In genomic region chr17:49213399-49213798, GRCh38 we compare ENCODE assay signal across 15 cellular contexts. TPM values are rescaled to one million over a fixed set of nuclear protein-coding genes. Genes with fewer than 3 reads are reported as not detected.
DNase-seq lines count a peak whose midpoint lies in the region; ATAC-seq and TF ChIP-seq lines count a peak whose summit lies in the region.
"Had no signal": no experiment of that assay in that cellular context is flagged by ENCODE, and none has a peak within 500 bp of the region (broad histone marks: within the 10 kb centered on the region; RNA-seq: fewer than 3 reads in every experiment).

No MANE protein-coding gene starts in this region.

- in situ Hi-C loops in transverse colon (cut with MboI; ENCODE audit: low pct_ligation_motif_present in 1 of 4, low pct_unique_long_range_greater_than_20kb in 1 of 4, low sequenced_read_pairs in 3 of 4) (no loop called here), gastrocnemius medialis (cut with MboI; ENCODE audit: low sequenced_read_pairs in 4 of 4) (no loop called here)

- intact Hi-C loops in activated naive CD4-positive, alpha-beta T cell treated with anti-CD3 and anti-CD28 coated beads for 36 hours (cut with micrococcal nuclease): no loop called here
- intact Hi-C loops in transverse colon (cut with DNase I; ENCODE audit: low total_unique reads) (loop anchor here (10.0 kb wide), 1 partner anchor 49 kb away; no protein-coding TSS in a partner anchor), gastrocnemius medialis (cut with DNase I; ENCODE audit: low total_unique reads) (no loop called here)

- DNase-seq in activated naive CD4-positive, alpha-beta T cell treated with anti-CD3 and anti-CD28 coated beads for 36 hours: no peak
- DNase-seq in NCI-H526 (lab: John Stamatoyannopoulos, UW) (peak; percentile 72 to 91), transverse colon (no peak), gastrocnemius medialis (no peak), SHP77 (lab: John Stamatoyannopoulos, UW) (no peak)
- DNase-seq: activated effector memory CD4-positive, alpha-beta T cell treated with anti-CD3 and anti-CD28 coated beads, Interleukin-2, amount 50 U/mL, for 16 hours; central memory CD4-positive, alpha-beta T cell; mesendoderm; NCI-H1105; NCI-H524 treated with DMSO at 0.1 percent for 48 hours had no signal

- H3K27ac ChIP-seq in duodenal mucosa (ENCODE audit: low read depth, low read length): no peak overlapping the region
- H3K27ac ChIP-seq in transverse colon: peak overlapping the region; percentile 41 to 59 (median 54)
- H3K27ac ChIP-seq in gastrocnemius medialis: peak overlapping the region in 1 of 4 donors; percentile 2
- H3K27ac ChIP-seq: VCaP had no signal

- no peak for TF ChIP-seq EP300 in transverse colon (IDR thresholded peaks at IDR 0.05; ENCODE audit: low read depth)

- H3K36me3 ChIP-seq in duodenal mucosa (ENCODE audit: control insufficient read depth in 1 of 2, insufficient read depth in 2 of 2, low read length in 2 of 2) (no peaks in the 10 kb centered on the region), transverse colon (no peaks in the 10 kb centered on the region), gastrocnemius medialis (no peaks in the 10 kb centered on the region)

- no peaks in the 10 kb centered on the region for H3K9me3 Mint-ChIP-seq in activated naive CD4-positive, alpha-beta T cell treated with anti-CD3 and anti-CD28 coated beads, Interleukin-2, amount 50 U/mL, for 24 hours
- no peaks in the 10 kb centered on the region for H3K9me3 Mint-ChIP-seq in activated naive CD4-positive, alpha-beta T cell treated with anti-CD3 and anti-CD28 coated beads for 36 hours

- H3K9me3 ChIP-seq in duodenal mucosa (ENCODE audit: control insufficient read depth in 1 of 2, low read length in 2 of 2) (no peaks in the 10 kb centered on the region), transverse colon (no peaks in the 10 kb centered on the region), gastrocnemius medialis (no peaks in the 10 kb centered on the region)
- H3K9me3 ChIP-seq: esophagus muscularis mucosa had no signal

- H3K27ac Mint-ChIP-seq in activated naive CD4-positive, alpha-beta T cell treated with anti-CD3 and anti-CD28 coated beads, Interleukin-2, amount 50 U/mL, for 24 hours: peak overlapping the region; percentile 31
- no peak overlapping the region for H3K27ac Mint-ChIP-seq in activated naive CD4-positive, alpha-beta T cell treated with anti-CD3 and anti-CD28 coated beads for 36 hours

- TF ChIP-seq POLR2A in transverse colon (IDR thresholded peaks at IDR 0.05) (no peak), gastrocnemius medialis (IDR thresholded peaks at IDR 0.05) (no peak)

- 61% methylated on average over 5 of the region's 5 CpGs; no CpG with 5 or more reads in 1 of the 2 donors for WGBS in transverse colon (ENCODE audit: low coverage in 1 of 2), 2 donors

- H3K27me3 ChIP-seq in duodenal mucosa (ENCODE audit: control insufficient read depth in 1 of 2, insufficient read depth in 2 of 2, low read length in 2 of 2) (peaks cover 4 to 5% of the 10 kb centered on the region in 2 donors), transverse colon (peaks cover 9% of the 10 kb centered on the region), gastrocnemius medialis (peaks cover 24 to 25% (median 25%) of the 10 kb centered on the region in 3 donors)

- H3K4me1 Mint-ChIP-seq in activated naive CD4-positive, alpha-beta T cell treated with anti-CD3 and anti-CD28 coated beads, Interleukin-2, amount 50 U/mL, for 24 hours: peaks cover 90% of the 10 kb centered on the region
- peaks cover 78% of the 10 kb centered on the region for H3K4me1 Mint-ChIP-seq in activated naive CD4-positive, alpha-beta T cell treated with anti-CD3 and anti-CD28 coated beads for 36 hours (ENCODE audit: low read depth)

- TF ChIP-seq CTCF in transverse colon (IDR thresholded peaks at IDR 0.05) (no peak), gastrocnemius medialis (IDR thresholded peaks at IDR 0.05 in 4 of 5, conservative IDR thresholded peaks at IDR 0.05 in 1 of 5) (no peak)

- H3K4me1 ChIP-seq in duodenal mucosa (ENCODE audit: control insufficient read depth in 1 of 2, insufficient read depth in 2 of 2, low read length in 2 of 2) (peaks cover 25 to 36% of the 10 kb centered on the region in 2 donors), transverse colon (peaks cover 0 to 37% (median 11%) of the 10 kb centered on the region in 4 donors), gastrocnemius medialis (peaks cover 0 to 6% of the 10 kb centered on the region in 2 donors)

- peak overlapping the region; percentile 85 for H3K4me3 Mint-ChIP-seq in activated naive CD4-positive, alpha-beta T cell treated with anti-CD3 and anti-CD28 coated beads, Interleukin-2, amount 50 U/mL, for 24 hours
- H3K4me3 Mint-ChIP-seq in activated naive CD4-positive, alpha-beta T cell treated with anti-CD3 and anti-CD28 coated beads for 36 hours: no peak overlapping the region

- H3K27me3 Mint-ChIP-seq in activated naive CD4-positive, alpha-beta T cell treated with anti-CD3 and anti-CD28 coated beads, Interleukin-2, amount 50 U/mL, for 24 hours: no peaks in the 10 kb centered on the region
- H3K27me3 Mint-ChIP-seq in activated naive CD4-positive, alpha-beta T cell treated with anti-CD3 and anti-CD28 coated beads for 36 hours (ENCODE audit: low read depth): no peaks in the 10 kb centered on the region

- CTCF ChIA-PET in activated naive CD4-positive, alpha-beta T cell treated with anti-CD3 and anti-CD28 coated beads for 36 hours (lab: Charles Lee): interaction anchor here (1.1 to 1.6 kb wide), 2 partner anchors 14 to 28 kb away, joined by 3 to 4 read pairs; no protein-coding TSS in a partner anchor

- no peak overlapping the region for H3K9ac ChIP-seq in duodenal mucosa (ENCODE audit: low read depth in 1 of 2, low read length in 2 of 2)

- H3K4me3 ChIP-seq in duodenal mucosa (ENCODE audit: low read depth in 1 of 2, low read length in 2 of 2): peak overlapping the region; percentile 16 to 53
- peak overlapping the region in 1 of 4 donors; percentile 23 for H3K4me3 ChIP-seq in transverse colon
- H3K4me3 ChIP-seq in gastrocnemius medialis: no peak overlapping the region

- no peak for ATAC-seq in gastrocnemius medialis
- ATAC-seq in HG02938 (IDR thresholded peaks at IDR 0.05; ENCODE audit: unreplicated experiment): no peak

- H3K36me3 Mint-ChIP-seq in activated naive CD4-positive, alpha-beta T cell treated with anti-CD3 and anti-CD28 coated beads, Interleukin-2, amount 50 U/mL, for 24 hours: peaks cover 1% of the 10 kb centered on the region
- peaks cover 24% of the 10 kb centered on the region for H3K36me3 Mint-ChIP-seq in activated naive CD4-positive, alpha-beta T cell treated with anti-CD3 and anti-CD28 coated beads for 36 hours (ENCODE audit: low read depth)

RNA-seq across cellular contexts. Expression of gene ABI3, which starts 2.9 kb away (rescaled TPM):
- 10 to 100 TPM; 18.7 to 18.9 TPM for total RNA-seq in activated naive CD4-positive, alpha-beta T cell treated with anti-CD3 and anti-CD28 coated beads for 36 hours
- total RNA-seq in transverse colon: 1 to 10 TPM in 3 of 4 donors, under 1 TPM in 1; 0.60 to 7.6 (median 5.9) TPM
- 1 to 10 TPM; 1.2 to 2.6 (median 2.4) TPM for total RNA-seq in gastrocnemius medialis

RNA-seq across cellular contexts. Expression of gene GNGT2, which starts 3.0 kb away (rescaled TPM):
- 10 to 100 TPM; 40.3 to 41.3 TPM for total RNA-seq in activated naive CD4-positive, alpha-beta T cell treated with anti-CD3 and anti-CD28 coated beads for 36 hours
- total RNA-seq in transverse colon: 1 to 10 TPM in 1 of 4 donors, under 1 TPM in 1, not detected in 2; 0.68 to 4.0 TPM
- not detected for total RNA-seq in gastrocnemius medialis

RNA-seq across cellular contexts. Expression of gene PHOSPHO1, which starts 17.2 kb away (rescaled TPM):
- not detected for total RNA-seq in activated naive CD4-positive, alpha-beta T cell treated with anti-CD3 and anti-CD28 coated beads for 36 hours
- not detected for total RNA-seq in transverse colon
- 1 to 10 TPM in 3 of 4 donors, not detected in 1; 1.0 to 3.7 (median 2.1) TPM for total RNA-seq in gastrocnemius medialis

Comparison
In these comparisons a context has a peak if more than half of its experiments do, and no peak if none do; other contexts are left out.
1. DNase-seq: peak in NCI-H526 (2 of 2); none in activated naive CD4-positive, alpha-beta T cell treated with anti-CD3 and anti-CD28 coated beads for 36 hours (single experiment), transverse colon (single experiment), gastrocnemius medialis (0 of 2) and SHP77 (0 of 2).
2. H3K4me3 ChIP-seq: peak in duodenal mucosa (2 of 2); none in gastrocnemius medialis (0 of 4).
3. RNA of gene GNGT2, which starts 3.0 kb away (total RNA-seq): 40.3 to 41.3 TPM in activated naive CD4-positive, alpha-beta T cell treated with anti-CD3 and anti-CD28 coated beads for 36 hours; 0.68 to 4.0 TPM in transverse colon and not detected in gastrocnemius medialis; every median in the first group is over 4 times any median in the second.